1 cellular context compared by ENCODE assay signal in genomic region chr13:64540468-64540867, GRCh38.
TF ChIP-seq lines count a peak whose summit lies in the region.

No MANE protein-coding gene starts in this region.

TF ChIP-seq in GM23338, 12 proteins besides CTCF, POLR2A, EP300 and RAD21 (continued from another document):
- no peak for TF ChIP-seq REST (IDR thresholded peaks at IDR 0.05; ENCODE audit: unreplicated experiment)
- TF ChIP-seq NANOG (IDR thresholded peaks at IDR 0.05; ENCODE audit: borderline replicate concordance), result no peak
- TF ChIP-seq EZH2phosphoT487 (IDR thresholded peaks at IDR 0.05; ENCODE audit: unreplicated experiment), result no peak
- TF ChIP-seq, protein P1, sequence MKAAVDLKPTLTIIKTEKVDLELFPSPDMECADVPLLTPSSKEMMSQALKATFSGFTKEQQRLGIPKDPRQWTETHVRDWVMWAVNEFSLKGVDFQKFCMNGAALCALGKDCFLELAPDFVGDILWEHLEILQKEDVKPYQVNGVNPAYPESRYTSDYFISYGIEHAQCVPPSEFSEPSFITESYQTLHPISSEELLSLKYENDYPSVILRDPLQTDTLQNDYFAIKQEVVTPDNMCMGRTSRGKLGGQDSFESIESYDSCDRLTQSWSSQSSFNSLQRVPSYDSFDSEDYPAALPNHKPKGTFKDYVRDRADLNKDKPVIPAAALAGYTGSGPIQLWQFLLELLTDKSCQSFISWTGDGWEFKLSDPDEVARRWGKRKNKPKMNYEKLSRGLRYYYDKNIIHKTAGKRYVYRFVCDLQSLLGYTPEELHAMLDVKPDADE (IDR thresholded peaks at IDR 0.05), result no peak
TF ChIP-seq in GM23338: peak in this region for 0.
